8 cellular contexts compared by ENCODE assay signal in the genomic region with DNA sequence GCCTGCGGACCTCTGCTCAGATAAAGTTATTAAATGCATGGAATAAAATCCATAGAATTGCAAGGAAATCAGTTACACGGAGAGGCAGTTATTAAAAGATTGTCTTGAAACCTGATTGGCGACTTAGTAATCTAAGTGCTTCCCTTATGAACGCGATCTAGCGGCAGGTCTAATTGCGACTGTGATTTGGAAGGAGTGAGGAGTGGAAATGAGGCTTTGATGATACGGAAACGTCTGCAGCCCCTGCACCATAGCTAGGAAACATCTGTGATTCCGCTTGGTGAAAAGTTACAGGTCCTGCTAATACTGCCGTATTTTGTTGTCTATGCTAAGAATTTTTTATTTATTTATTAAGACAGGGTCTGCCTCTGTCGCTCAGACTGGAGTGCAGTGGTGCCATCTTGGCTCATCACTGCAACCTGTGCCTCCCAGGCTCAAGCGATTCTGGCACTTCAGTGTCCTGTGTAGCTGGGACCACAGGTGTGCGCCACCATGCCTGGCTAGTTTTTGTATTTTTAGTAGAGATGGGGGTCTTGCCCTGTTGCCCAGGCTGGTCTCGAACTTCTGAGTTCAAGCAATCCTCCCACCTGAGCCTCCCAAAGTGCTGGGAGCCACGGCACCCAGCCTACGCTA. TPM values are rescaled to one million over a fixed set of nuclear protein-coding genes. Genes with fewer than 3 reads are reported as not detected.
DNase-seq lines count a peak whose midpoint lies in the region; ATAC-seq, FAIRE-seq and TF ChIP-seq lines count a peak whose summit lies in the region.

No MANE protein-coding gene starts in this region.

- no peak overlapping the region for H2BK5ac ChIP-seq in IMR-90 (ENCODE audit: low read depth, low read length, poor library complexity, severe bottlenecking)

- H2BK20ac ChIP-seq in IMR-90 (ENCODE audit: low read depth, low read length): no peak overlapping the region

- H4K91ac ChIP-seq in IMR-90 (ENCODE audit: insufficient read depth, low read depth, low read length): no peak overlapping the region

- H2AK5ac ChIP-seq in IMR-90 (ENCODE audit: low read depth, low read length): no peak overlapping the region

- H4K8ac ChIP-seq in IMR-90 (ENCODE audit: low read depth in 2 of 2, low read length in 2 of 2): peak overlapping the region; percentile 67 to 73; a peak in 1 of 4 replicates

- POLR2A ChIA-PET in A673 (lab: Charles Lee; ENCODE audit: low non-redundant PET): no interaction called here
- POLR2A ChIA-PET in IMR-90 (lab: Charles Lee; ENCODE audit: unreplicated experiment): no interaction called here

- H3K14ac ChIP-seq in IMR-90 (replicated peaks; ENCODE audit: low read depth, low read length): no peak overlapping the region

- DNase-seq in A673 (ENCODE audit: low spot score) (no peak), IMR-90 (no peak), bronchial epithelial cell (ENCODE audit: low read depth) (peak; percentile 8), mucosa of descending colon (no peak), NCI-H2029 (lab: John Stamatoyannopoulos, UW) (no peak)

- H3K9me3 ChIP-seq in A673 (ENCODE audit: low read depth, low read length, poor library complexity, severe bottlenecking): no peaks in the 10 kb centered on the region
- no peaks in the 10 kb centered on the region for H3K9me3 ChIP-seq in IMR-90 (ENCODE audit: control insufficient read depth, insufficient read depth, low read length)
- H3K9me3 ChIP-seq in mucosa of descending colon: no peaks in the 10 kb centered on the region

- no peak overlapping the region for H3K4ac ChIP-seq in IMR-90 (ENCODE audit: low read depth, low read length)

- WGBS in IMR-90 (ENCODE audit: extremely low coverage in 2 of 2, insufficient read length in 1 of 2), 2 experiments: 36% methylated on average over 8 of the region's 17 CpGs; no CpG with 5 or more reads in 1 of the 2 experiments

- H4K20me1 ChIP-seq in IMR-90 (ENCODE audit: insufficient read depth, low read length): peaks cover 9% of the 10 kb centered on the region

- H3K27ac ChIP-seq in A673 (ENCODE audit: low read depth, low read length, poor library complexity, severe bottlenecking) (peak overlapping the region; percentile 89), IMR-90 (ENCODE audit: insufficient read depth, low read length) (no peak overlapping the region; the same call in 1 of the 2 replicates)

- in situ Hi-C loops in IMR-90 (cut with MboI; ENCODE audit: low sequenced_read_pairs): no loop called here

- intact Hi-C loops in A673 (cut with micrococcal nuclease; ENCODE audit: unreplicated experiment): no loop called here
- intact Hi-C loops in IMR-90 (cut with micrococcal nuclease): no loop called here
- intact Hi-C loops in mucosa of descending colon (cut with DNase I, micrococcal nuclease): no loop called here

- H3K4me1 ChIP-seq in A673 (ENCODE audit: insufficient read depth, low read length, poor library complexity, severe bottlenecking): no peaks in the 10 kb centered on the region
- H3K4me1 ChIP-seq in IMR-90 (ENCODE audit: control insufficient read depth, insufficient read depth, low read length): no peaks in the 10 kb centered on the region
- H3K4me1 ChIP-seq in mucosa of descending colon (ENCODE audit: low read depth): peaks cover 11% of the 10 kb centered on the region

- no peak overlapping the region for H4K5ac ChIP-seq in IMR-90 (ENCODE audit: low read depth, low read length)

- H2BK120ac ChIP-seq in IMR-90 (ENCODE audit: low read depth, low read length): no peak overlapping the region

- H3K9ac ChIP-seq in IMR-90 (ENCODE audit: low read depth, low read length): peak overlapping the region; percentile 76

- dilution Hi-C loops in IMR-90 (cut with HindIII; ENCODE audit: low sequenced_read_pairs, unreplicated experiment): no loop called here

- 0 out of 2 replicates have a peak overlapping the region, but pooled peaks have one; percentile 2 for H3K56ac ChIP-seq in IMR-90 (ENCODE audit: extremely low read depth, insufficient read depth, low read length)

- TF ChIP-seq CTCF in A673 (conservative IDR thresholded peaks at IDR 0.05; ENCODE audit: low read depth, low read length) (no peak), IMR-90 (conservative IDR thresholded peaks at IDR 0.05; ENCODE audit: low read depth, low read length) (no peak), bronchial epithelial cell (IDR thresholded peaks at IDR 0.05; ENCODE audit: insufficient read depth, low read length, severe bottlenecking) (no peak), mucosa of descending colon (IDR thresholded peaks at IDR 0.05) (no peak)

- H3K18ac ChIP-seq in IMR-90 (ENCODE audit: low read depth, low read length): no peak overlapping the region

- no peak overlapping the region for H2AFZ ChIP-seq in IMR-90 (replicated peaks; ENCODE audit: low read length, poor library complexity)

- H3K4me2 ChIP-seq in IMR-90 (ENCODE audit: low read depth, low read length): peak overlapping the region; percentile 84

- H2AK9ac ChIP-seq in IMR-90 (replicated peaks; ENCODE audit: low read depth, low read length, poor library complexity): peak overlapping the region; percentile 89

- no peak for TF ChIP-seq RAD21 in IMR-90 (IDR thresholded peaks at IDR 0.05; ENCODE audit: low read length)

- peaks cover 4% of the 10 kb centered on the region; the same call in 1 of the 2 replicates for H3K9me1 ChIP-seq in IMR-90 (ENCODE audit: insufficient read depth, low read length)

- ATAC-seq in IMR-90 (ENCODE audit: low read depth) (no peak), mucosa of descending colon (no peak), HG03045 (IDR thresholded peaks at IDR 0.05; ENCODE audit: unreplicated experiment) (no peak), HG03432 (IDR thresholded peaks at IDR 0.05; ENCODE audit: unreplicated experiment) (no peak), GM21576 (IDR thresholded peaks at IDR 0.05; ENCODE audit: unreplicated experiment) (no peak)

- no peak for TF ChIP-seq POLR2A in IMR-90 (IDR thresholded peaks at IDR 0.05; ENCODE audit: low read depth, low read length)

- no peak for FAIRE-seq in bronchial epithelial cell (lab: Jason Lieb, UNC)

- H3K36me3 ChIP-seq in A673 (ENCODE audit: insufficient read depth, low read length, poor library complexity, severe bottlenecking): peaks cover 10% of the 10 kb centered on the region
- peaks cover 12% of the 10 kb centered on the region for H3K36me3 ChIP-seq in IMR-90 (ENCODE audit: control insufficient read depth, insufficient read depth, low read length)
- peaks cover 9% of the 10 kb centered on the region for H3K36me3 ChIP-seq in bronchial epithelial cell (ENCODE audit: control insufficient read depth, insufficient read depth, low read length)
- no peaks in the 10 kb centered on the region for H3K36me3 ChIP-seq in mucosa of descending colon (ENCODE audit: low read depth)

- H2BK15ac ChIP-seq in IMR-90 (ENCODE audit: low read depth, low read length): no peak overlapping the region

- CTCF ChIA-PET in A673 (lab: Charles Lee) (no interaction called here), IMR-90 (lab: Yijun Ruan, JAX) (interaction anchor here (0.9 kb wide), 1 partner anchor 132 kb away, joined by 3 read pairs; no protein-coding TSS in a partner anchor)

- H3K79me1 ChIP-seq in IMR-90 (ENCODE audit: low read depth in 1 of 2, low read length in 2 of 2): peaks cover 9 to 47% of the 10 kb centered on the region in 2 experiments; a peak in 3 of 4 replicates

- peak overlapping the region; percentile 77 for H3K4me3 ChIP-seq in A673 (ENCODE audit: low read depth, low read length, poor library complexity, severe bottlenecking)
- peak overlapping the region; percentile 58 for H3K4me3 ChIP-seq in IMR-90 (ENCODE audit: insufficient read depth, low read depth, low read length)
- peak overlapping the region; percentile 98 for H3K4me3 ChIP-seq in bronchial epithelial cell (ENCODE audit: low read depth, low read length)
- peak overlapping the region; percentile 88 for H3K4me3 ChIP-seq in mucosa of descending colon

- no peaks in the 10 kb centered on the region for H3K27me3 ChIP-seq in A673 (replicated peaks; ENCODE audit: insufficient read depth, low read depth, low read length, poor library complexity)
- no peaks in the 10 kb centered on the region for H3K27me3 ChIP-seq in IMR-90 (ENCODE audit: control insufficient read depth, insufficient read depth, low read length)
- no peaks in the 10 kb centered on the region for H3K27me3 ChIP-seq in bronchial epithelial cell (ENCODE audit: control insufficient read depth, insufficient read depth, low read length)

- H3K23ac ChIP-seq in IMR-90 (ENCODE audit: low read depth, low read length): no peak overlapping the region

- BruUV-seq in A673 (replicated peaks; lab: Mats Ljungman, UMichigan): TSS peak; percentile 44
- BruUV-seq in IMR-90 (replicated peaks; lab: Mats Ljungman, UMichigan): no TSS peak

TF ChIP-seq in IMR-90, 13 proteins besides CTCF, POLR2A, EP300 and RAD21:
- no peak for TF ChIP-seq CHD1 (IDR thresholded peaks at IDR 0.05; ENCODE audit: low read depth, low read length)
TF ChIP-seq in IMR-90: peak in this region for 0.

RNA-seq across cellular contexts. Expression of a gene that starts 0.9 kb away (rescaled TPM):
- total RNA-seq in A673 (2021) (101 and 111 TPM in 2 replicates), IMR-90 (2012; rRNA removed) (60.8 and 64.7 TPM in 2 replicates), bronchial epithelial cell (101 and 109 TPM in 2 replicates), mucosa of descending colon (100 to 1,000 TPM; 118 to 160 (median 148) TPM)
- polyA plus RNA-seq in IMR-90 (2012; rRNA removed): 136 and 167 TPM in 2 replicates
- polyA plus RNA-seq in IMR-90 (2012; cell fraction: cytosol; rRNA removed): 283 and 387 TPM in 2 replicates
- 76.0 and 256 TPM in 2 replicates for polyA plus RNA-seq in IMR-90 (2012; cell fraction: nucleus; rRNA removed; ENCODE audit: low replicate concordance)

RNA-seq across cellular contexts. Expression of a gene that starts 16.7 kb away (rescaled TPM):
- 18.8 and 28.5 TPM in 2 replicates for total RNA-seq in A673 (2021)
- total RNA-seq in IMR-90 (2012; rRNA removed): 22.8 and 23.9 TPM in 2 replicates
- polyA plus RNA-seq in IMR-90 (2012; rRNA removed): 51.8 and 63.6 TPM in 2 replicates
- polyA plus RNA-seq in IMR-90 (2012; cell fraction: cytosol; rRNA removed): 37.4 and 106 TPM in 2 replicates
- polyA plus RNA-seq in IMR-90 (2012; cell fraction: nucleus; rRNA removed; ENCODE audit: low replicate concordance): 22.7 and 61.5 TPM in 2 replicates
- total RNA-seq in bronchial epithelial cell: 6.8 and 9.7 TPM in 2 replicates
- total RNA-seq in mucosa of descending colon: 1 to 10 TPM; 1.6 to 7.0 (median 2.1) TPM

RNA-seq across cellular contexts. Expression of a gene that starts 22.8 kb away (rescaled TPM):
- 222 and 229 TPM in 2 replicates for total RNA-seq in A673 (2021)
- 22.0 and 35.3 TPM in 2 replicates for total RNA-seq in IMR-90 (2012; rRNA removed)
- polyA plus RNA-seq in IMR-90 (2012; rRNA removed): 62.8 and 63.6 TPM in 2 replicates
- 32.2 and 39.6 TPM in 2 replicates for polyA plus RNA-seq in IMR-90 (2012; cell fraction: cytosol; rRNA removed)
- 127 and 151 TPM in 2 replicates for polyA plus RNA-seq in IMR-90 (2012; cell fraction: nucleus; rRNA removed; ENCODE audit: low replicate concordance)
- 115 and 128 TPM in 2 replicates for total RNA-seq in bronchial epithelial cell
- 100 to 1,000 TPM; 117 to 123 (median 119) TPM for total RNA-seq in mucosa of descending colon

RNA-seq across cellular contexts. Expression of a gene that starts 53.6 kb away (rescaled TPM):
- total RNA-seq in A673 (2021) (1,685 and 1,696 TPM in 2 replicates), IMR-90 (2012; rRNA removed) (834 and 1,179 TPM in 2 replicates), bronchial epithelial cell (380 and 966 TPM in 2 replicates), mucosa of descending colon (100 to 1,000 TPM; 748 to 897 (median 892) TPM)
- polyA plus RNA-seq in IMR-90 (2012; rRNA removed): 1,855 and 2,269 TPM in 2 replicates
- polyA plus RNA-seq in IMR-90 (2012; cell fraction: cytosol; rRNA removed): 15,264 and 18,725 TPM in 2 replicates
- 1,510 and 3,480 TPM in 2 replicates for polyA plus RNA-seq in IMR-90 (2012; cell fraction: nucleus; rRNA removed; ENCODE audit: low replicate concordance)
